ENCODE assay signal across 8 cellular contexts in the genomic region with DNA sequence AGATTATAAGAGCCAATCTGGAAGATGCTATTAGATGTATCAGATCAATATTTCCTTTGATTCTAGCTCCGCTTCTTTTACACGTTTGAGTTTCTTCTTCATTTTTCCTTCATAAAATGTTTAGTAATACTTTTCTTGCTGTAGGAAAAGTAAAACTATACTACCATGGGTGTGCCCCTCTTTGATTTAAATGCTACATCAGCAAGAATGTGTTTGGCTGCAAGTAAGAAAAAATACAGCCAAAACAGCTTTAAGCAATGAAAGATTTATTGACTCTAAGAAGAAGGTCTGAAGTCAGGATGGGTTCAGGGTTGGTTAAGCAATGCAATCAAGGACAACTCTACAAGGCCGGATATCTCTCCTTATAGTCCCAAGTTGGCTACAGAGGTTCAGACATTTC.
"Had no signal": no experiment of that assay in that cellular context is flagged by ENCODE, and none has a peak within 500 bp of the region (broad histone marks: within the 10 kb centered on the region; RNA-seq: fewer than 3 reads in every experiment).

No MANE protein-coding gene starts in this region.

- H3K36me3 ChIP-seq: HAP-1 had no signal

- ATAC-seq: GM23338, HCT116 had no signal

- H3K27ac Mint-ChIP-seq: GM23338, HFFc6 had no signal

- DNase-seq: H7, HFFc6, KBM-7 had no signal

- H3K4me3 Mint-ChIP-seq: GM23338, HFFc6 had no signal

- H2AFZ ChIP-seq: GM23338 had no signal

- H3K4me3 ChIP-seq: GM23338, HAP-1 had no signal

- H3K4me2 ChIP-seq: GM23338, KMS-11 had no signal

- H3K9me3 ChIP-seq: HAP-1 had no signal

- H3K9me3 Mint-ChIP-seq: HFFc6 had no signal

- H3K9ac ChIP-seq: KMS-11 had no signal

- H3K27ac ChIP-seq: HL-60, KMS-11 had no signal
